8 cellular contexts compared by ENCODE assay signal in the genomic region with DNA sequence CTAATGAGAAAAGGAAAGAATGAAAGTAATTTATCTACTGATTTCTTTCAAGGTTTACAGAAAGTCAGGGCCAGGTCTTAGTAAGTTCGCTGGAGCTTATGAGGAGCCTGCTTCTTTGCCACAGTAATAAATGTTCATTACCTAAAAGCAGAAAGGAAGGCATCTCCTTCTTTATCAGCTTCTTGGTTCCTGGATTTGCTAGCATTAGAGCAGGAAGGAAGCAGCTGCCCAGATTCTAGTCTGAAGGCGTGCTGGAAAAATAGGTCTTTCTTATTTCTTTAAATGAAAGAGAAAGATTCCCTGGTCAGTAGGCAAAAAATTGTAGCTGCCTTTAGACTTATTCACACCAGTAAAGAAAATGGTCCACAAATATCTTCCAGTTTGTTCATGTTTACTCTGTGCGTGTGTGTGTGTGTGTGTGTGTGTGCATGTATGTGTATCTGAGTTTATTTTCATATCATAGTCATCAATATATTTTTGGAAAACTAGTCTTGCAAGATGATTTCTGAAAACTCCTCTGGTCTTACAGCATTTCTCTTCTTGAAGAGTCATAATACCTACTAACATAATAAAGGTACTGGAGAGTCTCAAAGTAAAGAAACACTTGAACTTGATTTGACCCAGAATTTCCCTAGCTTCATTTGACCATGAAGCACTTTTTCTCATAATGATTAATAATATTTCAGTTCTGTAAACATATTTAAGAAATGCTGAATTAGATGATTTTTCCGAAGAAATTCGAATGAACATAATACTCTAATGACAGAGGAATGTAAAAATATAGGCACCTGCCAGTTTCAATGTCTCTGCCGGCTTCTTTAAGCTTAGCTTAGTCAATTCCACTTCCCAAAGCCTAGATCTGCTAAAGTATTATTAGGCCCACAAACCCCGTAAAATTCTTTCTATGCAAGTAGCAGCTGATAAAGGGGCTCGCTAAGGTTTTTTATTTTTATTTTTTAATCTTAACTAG.
DNase-seq lines count a peak whose midpoint lies in the region; ATAC-seq and TF ChIP-seq lines count a peak whose summit lies in the region.

No MANE protein-coding gene starts in this region.

- ATAC-seq in HG02623 (IDR thresholded peaks at IDR 0.05; ENCODE audit: unreplicated experiment) (peak; percentile 51), activated B cell treated with CpG ODN at 0.5 μM for 24 hours (ENCODE audit: low read depth) (peak; percentile 64)
- ATAC-seq in naive thymus-derived CD4-positive, alpha-beta T cell: no peak

- H3K9me3 Mint-ChIP-seq in activated B cell treated with CpG ODN at 0.5 μM for 24 hours (no peaks in the 10 kb centered on the region), Caco-2 (ENCODE audit: unreplicated experiment) (no peaks in the 10 kb centered on the region)
- H3K9me3 Mint-ChIP-seq in naive thymus-derived CD4-positive, alpha-beta T cell: peaks cover 0 to 5% (median 0%) of the 10 kb centered on the region in 11 donors

- no peak overlapping the region for H3K27ac Mint-ChIP-seq in activated B cell treated with CpG ODN at 0.5 μM for 24 hours
- H3K27ac Mint-ChIP-seq in naive thymus-derived CD4-positive, alpha-beta T cell: peak overlapping the region in 1 of 9 donors; percentile 81
- no peak overlapping the region for H3K27ac Mint-ChIP-seq in Caco-2 (ENCODE audit: unreplicated experiment)

- H3K4me1 ChIP-seq in naive thymus-derived CD4-positive, alpha-beta T cell (ENCODE audit: control insufficient read depth in 2 of 2, insufficient read depth in 2 of 2, low read length in 2 of 2): peaks cover 0 to 18% of the 10 kb centered on the region in 2 donors
- H3K4me1 ChIP-seq in Caco-2: peaks cover 33% of the 10 kb centered on the region

- TF ChIP-seq CTCF in GM12865 (IDR thresholded peaks at IDR 0.05; ENCODE audit: insufficient read depth, low read depth, low read length, missing control alignments) (no peak), activated B cell treated with CpG ODN at 0.5 μM for 24 hours (IDR thresholded peaks at IDR 0.05) (no peak), Caco-2 (IDR thresholded peaks at IDR 0.05; ENCODE audit: insufficient read depth in 1 of 2, low read depth in 1 of 2, low read length in 1 of 2, severe bottlenecking in 1 of 2, unreplicated experiment in 1 of 2) (no peak)

- H3K4me3 ChIP-seq in GM12865 (ENCODE audit: low read depth, low read length) (no peak overlapping the region), Caco-2 (ENCODE audit: low read depth, low read length) (no peak overlapping the region)
- no peak overlapping the region for H3K4me3 ChIP-seq in naive thymus-derived CD4-positive, alpha-beta T cell (ENCODE audit: low read length)

- H3K27me3 Mint-ChIP-seq in activated B cell treated with CpG ODN at 0.5 μM for 24 hours (no peaks in the 10 kb centered on the region), Caco-2 (ENCODE audit: insufficient read depth, unreplicated experiment) (no peaks in the 10 kb centered on the region)
- no peaks in the 10 kb centered on the region for H3K27me3 Mint-ChIP-seq in naive thymus-derived CD4-positive, alpha-beta T cell

- CTCF ChIA-PET in activated B cell treated with CpG ODN at 0.5 μM for 24 hours (lab: Charles Lee): interaction anchor here (0.9 to 1.7 kb wide), 4 partner anchors 10 to 366 kb away, joined by 3 to 6 read pairs (median 3); no protein-coding TSS in a partner anchor
- CTCF ChIA-PET in naive thymus-derived CD4-positive, alpha-beta T cell (lab: Charles Lee): interaction anchor here (0.6 to 2.7 kb wide), 4 partner anchors 9 to 423 kb away, joined by 3 to 10 read pairs (median 3); no protein-coding TSS in a partner anchor
- CTCF ChIA-PET in Caco-2 (lab: Charles Lee): interaction anchor here (0.7 kb wide), 1 partner anchor 49 kb away, joined by 3 read pairs; no protein-coding TSS in a partner anchor

- H3K36me3 Mint-ChIP-seq in activated B cell treated with CpG ODN at 0.5 μM for 24 hours (ENCODE audit: low read depth) (no peaks in the 10 kb centered on the region), Caco-2 (ENCODE audit: insufficient read depth, unreplicated experiment) (no peaks in the 10 kb centered on the region)
- no peaks in the 10 kb centered on the region for H3K36me3 Mint-ChIP-seq in naive thymus-derived CD4-positive, alpha-beta T cell

- no peaks in the 10 kb centered on the region for H3K27me3 ChIP-seq in naive thymus-derived CD4-positive, alpha-beta T cell (ENCODE audit: control insufficient read depth in 2 of 2, insufficient read depth in 2 of 2, low read length in 2 of 2)
- H3K27me3 ChIP-seq in Caco-2 (replicated peaks; ENCODE audit: control insufficient read depth, insufficient read depth, low read length): no peaks in the 10 kb centered on the region

- H3K9me3 ChIP-seq in naive thymus-derived CD4-positive, alpha-beta T cell (ENCODE audit: control insufficient read depth in 2 of 3, low read length in 3 of 3): no peaks in the 10 kb centered on the region
- no peaks in the 10 kb centered on the region for H3K9me3 ChIP-seq in Caco-2

- no TSS peak for BruUV-seq in Caco-2 (replicated peaks; lab: Mats Ljungman, UMichigan)

- peak overlapping the region; percentile 73 for H3K27ac ChIP-seq in naive thymus-derived CD4-positive, alpha-beta T cell (ENCODE audit: low read depth, low read length)

- no peaks in the 10 kb centered on the region for H3K36me3 ChIP-seq in naive thymus-derived CD4-positive, alpha-beta T cell (ENCODE audit: control insufficient read depth in 2 of 3, insufficient read depth in 3 of 3, low read length in 3 of 3)
- no peaks in the 10 kb centered on the region for H3K36me3 ChIP-seq in Caco-2 (ENCODE audit: control insufficient read depth, insufficient read depth, low read length)

- H3K4me1 Mint-ChIP-seq in activated B cell treated with CpG ODN at 0.5 μM for 24 hours (peaks cover 6% of the 10 kb centered on the region), Caco-2 (ENCODE audit: low read depth, unreplicated experiment) (no peaks in the 10 kb centered on the region)
- H3K4me1 Mint-ChIP-seq in naive thymus-derived CD4-positive, alpha-beta T cell: peaks cover 0 to 12% (median 5%) of the 10 kb centered on the region in 7 donors

- DNase-seq in GM12865 (ENCODE audit: low read depth) (peak; percentile 28), activated B cell treated with CpG ODN at 0.5 μM for 24 hours (no peak), NCI-H1048 (lab: John Stamatoyannopoulos, UW) (no peak), HK-2 (ENCODE audit: unreplicated experiment) (no peak), Caco-2 (no peak), medulla oblongata (ENCODE audit: extremely low spot score) (no peak)
- DNase-seq in naive thymus-derived CD4-positive, alpha-beta T cell: peak in 2 of 9 donors; percentile 0 to 1

- POLR2A ChIA-PET in activated B cell treated with CpG ODN at 0.5 μM for 24 hours (lab: Charles Lee): interaction anchor here (0.6 to 3.7 kb wide), 7 partner anchors 120 to 336 kb away, joined by 3 to 14 read pairs (median 4); partner anchors contain the start of gene NFKBIZ
- POLR2A ChIA-PET in naive thymus-derived CD4-positive, alpha-beta T cell (lab: Charles Lee): interaction anchor here (0.9 to 5.4 kb wide), 6 partner anchors 66 to 369 kb away, joined by 3 to 21 read pairs (median 4); partner anchors contain the start of gene NFKBIZ
- POLR2A ChIA-PET in Caco-2 (lab: Charles Lee): no interaction called here

- intact Hi-C loops in activated B cell treated with CpG ODN at 0.5 μM for 24 hours (cut with micrococcal nuclease) (no loop called here), Caco-2 (cut with micrococcal nuclease; ENCODE audit: unreplicated experiment) (no loop called here)
- intact Hi-C loops in naive thymus-derived CD4-positive, alpha-beta T cell (cut with micrococcal nuclease): loop anchor here in 1 of 2 donors (2.0 to 5.0 kb wide), 3 partner anchors 67 to 329 kb away; no protein-coding TSS in a partner anchor

- H3K4me3 Mint-ChIP-seq in activated B cell treated with CpG ODN at 0.5 μM for 24 hours: no peak overlapping the region
- peak overlapping the region in 2 of 10 donors; percentile 29 to 43 for H3K4me3 Mint-ChIP-seq in naive thymus-derived CD4-positive, alpha-beta T cell
- H3K4me3 Mint-ChIP-seq in Caco-2 (ENCODE audit: unreplicated experiment): no peak overlapping the region
